ENCODE assay signal across 1 cellular context in genomic region chr6:82237013-82237412, GRCh38.
TF ChIP-seq lines count a peak whose summit lies in the region.

No MANE protein-coding gene starts in this region.

TF ChIP-seq in HEK293, 187 proteins besides CTCF, POLR2A, EP300 and RAD21 (continued from another document):
- TF ChIP-seq ZNF26 (tag by site-specific recombination; IDR thresholded peaks at IDR 0.05) (no peak), ZNF138 (tag by site-specific recombination; IDR thresholded peaks at IDR 0.05; ENCODE audit: borderline replicate concordance) (no peak), REST (tag by site-specific recombination; IDR thresholded peaks at IDR 0.05) (no peak), ZBTB48 (tag by site-specific recombination; IDR thresholded peaks at IDR 0.05) (peak; percentile 74; the same call in 1 of the 2 replicates)
